ENCODE assay signal across 1 cellular context in genomic region chr2:216866515-216867095, GRCh38.
TF ChIP-seq lines count a peak whose summit lies in the region.

No MANE protein-coding gene starts in this region.

TF ChIP-seq in SK-N-SH, 30 proteins besides CTCF, POLR2A, EP300 and RAD21:
- TF ChIP-seq NFIC (IDR thresholded peaks at IDR 0.05; ENCODE audit: borderline replicate concordance) (no peak), USF2 (IDR thresholded peaks at IDR 0.05; ENCODE audit: borderline replicate concordance, low read depth, low read length) (no peak), SMC3 (IDR thresholded peaks at IDR 0.05; ENCODE audit: low read depth, low read length) (no peak), RCOR1 (IDR thresholded peaks at IDR 0.05; ENCODE audit: low read length) (no peak), FOXM1 (IDR thresholded peaks at IDR 0.05; ENCODE audit: low read depth) (no peak), JUND (IDR thresholded peaks at IDR 0.05) (no peak), MXI1 (IDR thresholded peaks at IDR 0.05; ENCODE audit: low read depth, low read length) (no peak), GABPA (IDR thresholded peaks at IDR 0.05; ENCODE audit: low read depth) (no peak), MAX (IDR thresholded peaks at IDR 0.05; ENCODE audit: low read depth) (no peak), IRF3 (IDR thresholded peaks at IDR 0.05; ENCODE audit: low read depth, low read length) (no peak), CHD2 (IDR thresholded peaks at IDR 0.05; ENCODE audit: low read length, partially characterized antibody) (no peak)
